31 cellular contexts compared by ENCODE assay signal in genomic region chrX:122220644-122221373, GRCh38.
A peak's percentile ranks its signal among the peaks of the same experiment; 100 is the strongest.
DNase-seq lines count a peak whose midpoint lies in the region; ATAC-seq and TF ChIP-seq lines count a peak whose summit lies in the region.
"Had no signal": no experiment of that assay in that cellular context is flagged by ENCODE, and none has a peak within 500 bp of the region (broad histone marks: within the 10 kb centered on the region; RNA-seq: fewer than 3 reads in every experiment).

No MANE protein-coding gene starts in this region.

- TF ChIP-seq CTCF in RWPE1 (conservative IDR thresholded peaks at IDR 0.05; ENCODE audit: low read depth) (no peak), neural progenitor cell (IDR thresholded peaks at IDR 0.05) (no peak)

- H3K4me3 Mint-ChIP-seq in neural progenitor cell: peak overlapping the region; percentile 8
- no peak overlapping the region for H3K4me3 Mint-ChIP-seq in stimulated activated memory B cell treated with anti-CD40 and anti-IgM and Interleukin-4, amounts not matched to agents 10 μg/mL and 1 μg/mL and 100 μg/mL, for 72 hours
- H3K4me3 Mint-ChIP-seq: activated naive CD8-positive, alpha-beta T cell treated with anti-CD3 and anti-CD28 coated beads, Interleukin-2, amount 50 U/mL, for 24 hours; B cell; CD4-positive, alpha-beta memory T cell; IgD-negative memory B cell; T-helper 17 cell had no signal

- H3K4me1 Mint-ChIP-seq in neural progenitor cell: peaks cover 20% of the 10 kb centered on the region
- no peaks in the 10 kb centered on the region for H3K4me1 Mint-ChIP-seq in stimulated activated memory B cell treated with anti-CD40 and anti-IgM and Interleukin-4, amounts not matched to agents 10 μg/mL and 1 μg/mL and 100 μg/mL, for 72 hours
- H3K4me1 Mint-ChIP-seq: activated naive CD8-positive, alpha-beta T cell treated with anti-CD3 and anti-CD28 coated beads, Interleukin-2, amount 50 U/mL, for 24 hours; B cell; CD4-positive, alpha-beta memory T cell; T-helper 17 cell had no signal

- peaks cover 77% of the 10 kb centered on the region for H3K79me2 ChIP-seq in neural progenitor cell (ENCODE audit: low read depth)
- no peaks in the 10 kb centered on the region for H3K79me2 ChIP-seq in Karpas-422 (ENCODE audit: low read length)

- peaks cover 42% of the 10 kb centered on the region for H3F3A ChIP-seq in neural progenitor cell (ENCODE audit: low read depth)

- in situ Hi-C loops in HAP-1 (cut with MboI; ENCODE audit: low sequenced_read_pairs): no loop called here

- peaks cover 7% of the 10 kb centered on the region for H3K9me3 Mint-ChIP-seq in neural progenitor cell
- peaks cover 3% of the 10 kb centered on the region for H3K9me3 Mint-ChIP-seq in stimulated activated memory B cell treated with anti-CD40 and anti-IgM and Interleukin-4, amounts not matched to agents 10 μg/mL and 1 μg/mL and 100 μg/mL, for 72 hours
- H3K9me3 Mint-ChIP-seq: activated naive CD8-positive, alpha-beta T cell treated with anti-CD3 and anti-CD28 coated beads, Interleukin-2, amount 50 U/mL, for 24 hours had no signal

- H3K4me1 ChIP-seq in HAP-1: no peaks in the 10 kb centered on the region
- H3K4me1 ChIP-seq in neural progenitor cell: peaks cover 36% of the 10 kb centered on the region
- no peaks in the 10 kb centered on the region for H3K4me1 ChIP-seq in Karpas-422 (ENCODE audit: low read length)
- H3K4me1 ChIP-seq: esophagus muscularis mucosa, heart left ventricle, left ventricle myocardium inferior, prostate gland, sigmoid colon, tibial nerve had no signal

- no peak overlapping the region for H3K9ac ChIP-seq in neural progenitor cell
- no peak overlapping the region for H3K9ac ChIP-seq in Karpas-422 (ENCODE audit: low read length)

- DNase-seq in HAP-1 (ENCODE audit: low spot score in 2 of 2) (peak; percentile 59 to 61), RWPE1 (ENCODE audit: low spot score) (no peak), iPS DF 19.7 (ENCODE audit: low read depth, low spot score) (peak; percentile 60), neural progenitor cell (ENCODE audit: low spot score) (peak; percentile 87), HPDE6-E6E7 (ENCODE audit: extremely low spot score) (no peak), Karpas-422 (no peak)
- DNase-seq: activated CD4-positive, alpha-beta T cell treated with anti-CD3 and anti-CD28 coated beads, Interleukin-2, amount 50 U/mL, for 48 hours; activated CD4-positive, CD25-positive, alpha-beta regulatory T cell treated with anti-CD3 and anti-CD28 coated beads, Interleukin-2, amount 50 U/mL, for 72 hours; activated naive CD4-positive, alpha-beta T cell; activated naive CD8-positive, alpha-beta T cell treated with anti-CD3 and anti-CD28 coated beads, Interleukin-2, amount 50 U/mL, for 24 hours; central memory CD4-positive, alpha-beta T cell; cortex of kidney; DND-41; foreskin fibroblast; heart left ventricle; left ventricle myocardium inferior; NCI-H1694; NCI-H446 treated with DMSO at 0.1 percent for 48 hours; Right ventricle myocardium superior; sigmoid colon; stimulated activated CD4-positive, alpha-beta T cell treated with anti-CD3 and anti-CD28 coated beads, Interleukin-4, amount 100 ng/mL, for 1 hour; T-helper 17 cell had no signal

- H3K4me2 ChIP-seq in neural progenitor cell (peak overlapping the region; percentile 94), Karpas-422 (ENCODE audit: low read depth, low read length, poor library complexity, severe bottlenecking) (no peak overlapping the region)

- H3K9me3 ChIP-seq in HAP-1: no peaks in the 10 kb centered on the region
- no peaks in the 10 kb centered on the region for H3K9me3 ChIP-seq in neural progenitor cell (ENCODE audit: low read depth)
- H3K9me3 ChIP-seq in Karpas-422 (ENCODE audit: low read length): no peaks in the 10 kb centered on the region; the same call in 1 of the 2 replicates
- H3K9me3 ChIP-seq: esophagus muscularis mucosa, heart left ventricle, left ventricle myocardium inferior, prostate gland, sigmoid colon, tibial nerve had no signal

- peaks cover 26% of the 10 kb centered on the region for H3K27me3 Mint-ChIP-seq in neural progenitor cell (ENCODE audit: insufficient read depth, low read depth)
- H3K27me3 Mint-ChIP-seq in stimulated activated memory B cell treated with anti-CD40 and anti-IgM and Interleukin-4, amounts not matched to agents 10 μg/mL and 1 μg/mL and 100 μg/mL, for 72 hours: peaks cover 17% of the 10 kb centered on the region
- H3K27me3 Mint-ChIP-seq: B cell, IgD-negative memory B cell, T-helper 17 cell had no signal

- no peak for ATAC-seq in stimulated activated memory B cell treated with anti-CD40 and anti-IgM and Interleukin-4, amounts not matched to agents 10 μg/mL and 1 μg/mL and 100 μg/mL, for 72 hours
- no peak for ATAC-seq in HG03469 (IDR thresholded peaks at IDR 0.05; ENCODE audit: unreplicated experiment)
- ATAC-seq: activated naive CD8-positive, alpha-beta T cell treated with anti-CD3 and anti-CD28 coated beads, Interleukin-2, amount 50 U/mL, for 24 hours; heart left ventricle; SK-N-SH treated with all-trans-retinoic acid at 6 μM for 48 hours; T-helper 17 cell had no signal

- CTCF ChIA-PET in RWPE1 (lab: Yijun Ruan, JAX): no interaction called here

- H3K36me3 Mint-ChIP-seq in neural progenitor cell: no peaks in the 10 kb centered on the region
- no peaks in the 10 kb centered on the region for H3K36me3 Mint-ChIP-seq in stimulated activated memory B cell treated with anti-CD40 and anti-IgM and Interleukin-4, amounts not matched to agents 10 μg/mL and 1 μg/mL and 100 μg/mL, for 72 hours
- H3K36me3 Mint-ChIP-seq: IgD-negative memory B cell had no signal

- H3K9me2 ChIP-seq in Karpas-422 (replicated peaks; ENCODE audit: insufficient read depth, low read length): no peaks in the 10 kb centered on the region; the same call in 1 of the 2 replicates

- H3K27ac ChIP-seq in RWPE1 (peak overlapping the region; percentile 80), neural progenitor cell (peak overlapping the region; percentile 96), Karpas-422 (ENCODE audit: low read length) (no peak overlapping the region)
- H3K27ac ChIP-seq: esophagus muscularis mucosa, heart left ventricle, left ventricle myocardium inferior, prostate gland, sigmoid colon, tibial nerve had no signal

- H2AFZ ChIP-seq in neural progenitor cell (replicated peaks) (no peak overlapping the region), Karpas-422 (ENCODE audit: low read length) (no peak overlapping the region)

- H3K27me3 ChIP-seq in HAP-1 (ENCODE audit: low read depth) (no peaks in the 10 kb centered on the region), neural progenitor cell (no peaks in the 10 kb centered on the region), Karpas-422 (ENCODE audit: low read length) (no peaks in the 10 kb centered on the region)
- H3K27me3 ChIP-seq: esophagus muscularis mucosa, sigmoid colon had no signal

- POLR2A ChIA-PET in RWPE1 (lab: Yijun Ruan, JAX; ENCODE audit: low non-redundant PET): no interaction called here

- H3K4me3 ChIP-seq in HAP-1 (no peak overlapping the region), neural progenitor cell (peak overlapping the region; percentile 62), Karpas-422 (ENCODE audit: low read length) (no peak overlapping the region)
- H3K4me3 ChIP-seq: esophagus muscularis mucosa, heart left ventricle, left ventricle myocardium inferior, prostate gland, sigmoid colon, tibial nerve had no signal

- no peaks in the 10 kb centered on the region for H4K20me1 ChIP-seq in neural progenitor cell (ENCODE audit: low read depth)
- H4K20me1 ChIP-seq in Karpas-422 (ENCODE audit: insufficient read depth, low read depth, low read length): no peaks in the 10 kb centered on the region

- H3K36me3 ChIP-seq in HAP-1 (replicated peaks) (no peaks in the 10 kb centered on the region), neural progenitor cell (peaks cover 5% of the 10 kb centered on the region), Karpas-422 (ENCODE audit: insufficient read depth, low read length) (no peaks in the 10 kb centered on the region)
- H3K36me3 ChIP-seq: esophagus muscularis mucosa, heart left ventricle, left ventricle myocardium inferior, prostate gland, sigmoid colon, tibial nerve had no signal

- H3K27ac Mint-ChIP-seq in neural progenitor cell: no peak overlapping the region
- no peak overlapping the region for H3K27ac Mint-ChIP-seq in stimulated activated memory B cell treated with anti-CD40 and anti-IgM and Interleukin-4, amounts not matched to agents 10 μg/mL and 1 μg/mL and 100 μg/mL, for 72 hours
- H3K27ac Mint-ChIP-seq: activated naive CD8-positive, alpha-beta T cell treated with anti-CD3 and anti-CD28 coated beads, Interleukin-2, amount 50 U/mL, for 24 hours; B cell; CD4-positive, alpha-beta memory T cell; IgD-negative memory B cell; T-helper 17 cell had no signal

Comparison
In these comparisons a context has a peak if more than half of its experiments do, and no peak if none do; other contexts are left out.
1. DNase-seq: peak in HAP-1 (2 of 2), iPS DF 19.7 (single experiment) and neural progenitor cell (single experiment); none in RWPE1 (single experiment), HPDE6-E6E7 (single experiment) and Karpas-422 (single experiment).